Comparison of ENCODE assay signal across 21 cellular contexts in genomic region chr1:159430985-159431384, GRCh38. TPM values are rescaled to one million over a fixed set of nuclear protein-coding genes. Genes with fewer than 3 reads are reported as not detected.
DNase-seq lines count a peak whose midpoint lies in the region; ATAC-seq, FAIRE-seq and TF ChIP-seq lines count a peak whose summit lies in the region.
"Had no signal": no experiment of that assay in that cellular context is flagged by ENCODE, and none has a peak within 500 bp of the region (broad histone marks: within the 10 kb centered on the region; RNA-seq: fewer than 3 reads in every experiment).

No MANE protein-coding gene starts in this region.

- H3K36me3 ChIP-seq in right lobe of liver (no peaks in the 10 kb centered on the region), HepG2 (replicated peaks in 1 of 2; ENCODE audit: control insufficient read depth in 1 of 2, insufficient read depth in 2 of 2, low read length in 2 of 2) (no peaks in the 10 kb centered on the region), small intestine (ENCODE audit: control insufficient read depth in 2 of 2, insufficient read depth in 2 of 2, low read length in 2 of 2) (no peaks in the 10 kb centered on the region)
- H3K36me3 ChIP-seq: BE2C had no signal

- TF ChIP-seq CTCF in right lobe of liver (IDR thresholded peaks at IDR 0.05) (no peak), HepG2 (CRISPR knock-in tag; IDR thresholded peaks at IDR 0.05) (no peak)

- no TSS peak for BruUV-seq in HepG2 (replicated peaks; lab: Mats Ljungman, UMichigan)

- no peaks in the 10 kb centered on the region for H4K20me1 ChIP-seq in HepG2 (ENCODE audit: insufficient read depth, low read length)

- no peak overlapping the region for H3K27ac ChIP-seq in right lobe of liver
- H3K27ac ChIP-seq in HepG2 (ENCODE audit: extremely low read length, insufficient read depth, low read length) = no peak overlapping the region
- H3K27ac ChIP-seq in small intestine (ENCODE audit: low read depth in 1 of 2, low read length in 1 of 2) = no peak overlapping the region
- H3K27ac ChIP-seq: C4-2B, GM23248 had no signal

- H3K4me1 ChIP-seq in right lobe of liver = no peaks in the 10 kb centered on the region
- H3K4me1 ChIP-seq in HepG2 (ENCODE audit: insufficient read depth, low read length) = no peaks in the 10 kb centered on the region
- no peaks in the 10 kb centered on the region for H3K4me1 ChIP-seq in small intestine (ENCODE audit: control insufficient read depth in 2 of 2, insufficient read depth in 1 of 2, low read depth in 1 of 2, low read length in 1 of 2)
- H3K4me1 ChIP-seq: BE2C had no signal

- POLR2A ChIA-PET in HepG2 (lab: Yijun Ruan, JAX) = no interaction called here

- WGBS in right lobe of liver (ENCODE audit: insufficient coverage, low coverage, low lambda C conversion rate, missing lambda C conversion rate) = 72% methylated on average over 6 of the region's 6 CpGs
- 38% methylated on average over 6 of the region's 6 CpGs for WGBS in HepG2 (ENCODE audit: low lambda C conversion rate)
- WGBS in small intestine, 3 donors = 83 to 93% (median 83%) methylated on average over 6 of the region's 6 CpGs

- in situ Hi-C loops in HepG2 (cut with HindIII; ENCODE audit: extremely low pct_ligation_motif_present, low pct_unique_long_range_greater_than_20kb) = no loop called here

- H3K27me3 ChIP-seq in right lobe of liver = no peaks in the 10 kb centered on the region
- H3K27me3 ChIP-seq in HepG2 (ENCODE audit: control insufficient read depth in 1 of 2, insufficient read depth in 2 of 2, low read length in 2 of 2) = no peaks in the 10 kb centered on the region; a peak in 1 of 5 replicates
- no peaks in the 10 kb centered on the region for H3K27me3 ChIP-seq in small intestine (ENCODE audit: control insufficient read depth in 2 of 2, insufficient read depth in 2 of 2, low read length in 2 of 2)
- H3K27me3 ChIP-seq: BE2C had no signal

- intact Hi-C loops in right lobe of liver (cut with DNase I) = no loop called here
- intact Hi-C loops in HepG2 (cut with micrococcal nuclease; ENCODE audit: unreplicated experiment) = no loop called here

- no peak overlapping the region for H2AFZ ChIP-seq in HepG2 (ENCODE audit: low read length)
- H2AFZ ChIP-seq: GM23248 had no signal

- H3K9me3 ChIP-seq in right lobe of liver (no peaks in the 10 kb centered on the region), HepG2 (ENCODE audit: low read length) (peaks cover 69% of the 10 kb centered on the region), small intestine (ENCODE audit: control insufficient read depth, low read depth) (no peaks in the 10 kb centered on the region)
- H3K9me3 ChIP-seq: BE2C had no signal

- no peak for TF ChIP-seq RAD21 in HepG2 (CRISPR knock-in tag; IDR thresholded peaks at IDR 0.05)

- no peak for DNase-seq in right lobe of liver
- no peak for DNase-seq in HepG2 (ENCODE audit: low spot score)
- peak; percentile 39 for DNase-seq in globus pallidus (ENCODE audit: low spot score)
- DNase-seq in putamen (ENCODE audit: low spot score) = peak; percentile 3
- no peak for DNase-seq in T1000 (lab: John Stamatoyannopoulos, UW)
- no peak for DNase-seq in NCI-H1048 (lab: John Stamatoyannopoulos, UW)
- no peak for DNase-seq in small intestine
- DNase-seq: BE2C; CD8-positive, alpha-beta T cell; COR-L47; DMS153; DMS79 treated with DMSO at 0.1 percent for 48 hours; EL; GM23248 had no signal

- CTCF ChIA-PET in HepG2 (lab: Yijun Ruan, JAX; ENCODE audit: low intra/inter-chr PET ratio, low total read pairs) = no interaction called here

- TF ChIP-seq EP300 in HepG2 (IDR thresholded peaks at IDR 0.05; ENCODE audit: low read depth in 2 of 2, low read length in 2 of 2) = no peak
- no peak for TF ChIP-seq EP300 in HepG2 (CRISPR knock-in tag; IDR thresholded peaks at IDR 0.05; ENCODE audit: borderline replicate concordance)

- H3K4me2 ChIP-seq in HepG2 (ENCODE audit: low read depth, low read length) = no peak overlapping the region

- TF ChIP-seq POLR2A in right lobe of liver (IDR thresholded peaks at IDR 0.05) (no peak), HepG2 (IDR thresholded peaks at IDR 0.05; ENCODE audit: insufficient read depth in 1 of 2, low read depth in 2 of 2, low read length in 2 of 2) (no peak)

- H3K4me3 ChIP-seq in right lobe of liver = no peak overlapping the region
- no peak overlapping the region for H3K4me3 ChIP-seq in HepG2 (replicated peaks in 1 of 3; ENCODE audit: insufficient read depth in 1 of 3, low read depth in 2 of 3, low read length in 3 of 3)
- no peak overlapping the region for H3K4me3 ChIP-seq in small intestine (ENCODE audit: low read depth in 1 of 2, low read length in 2 of 2)
- H3K4me3 ChIP-seq: GM23248 had no signal

- H3K79me2 ChIP-seq in HepG2 (ENCODE audit: insufficient read depth, low read length) = no peaks in the 10 kb centered on the region

- FAIRE-seq in HepG2 (lab: Jason Lieb, UNC) (no peak), small intestine (lab: Jason Lieb, UNC) (no peak)
- FAIRE-seq: A204.1, D721Med, G401.6, GM12891, H54 had no signal

- ATAC-seq in right lobe of liver (peak in 3 of 4 donors; percentile 28 to 47 (median 33)), HepG2 (no peak)
- ATAC-seq: CD8-positive, alpha-beta T cell had no signal

- H3K9ac ChIP-seq in HepG2 (ENCODE audit: insufficient read depth, low read depth, low read length) = no peak overlapping the region
- H3K9ac ChIP-seq: GM23248 had no signal

TF ChIP-seq in HepG2, 621 proteins besides CTCF, POLR2A, EP300 and RAD21:
- no peak for TF ChIP-seq MAF1 (CRISPR knock-in tag; IDR thresholded peaks at IDR 0.05; ENCODE audit: borderline replicate concordance)
TF ChIP-seq in HepG2: peak in this region for 0.

RNA-seq across cellular contexts. Expression of gene OR10J4, which starts 1.0 kb away (rescaled TPM):
- total RNA-seq in right lobe of liver (not detected), HepG2 (2016; rRNA removed; fragmentation: Illumina TruSeq; extraction: Trizol) (not detected in 2 replicates)
- total RNA-seq in HepG2 (2016; cell fraction: cytosol; rRNA removed; fragmentation: Illumina TruSeq; extraction: Trizol; ENCODE audit: low read depth) = not detected in 2 replicates
- not detected in 2 replicates for total RNA-seq in HepG2 (2016; cell fraction: insoluble cytoplasmic fraction; rRNA removed; fragmentation: Illumina TruSeq; extraction: Trizol)
- not detected in 2 replicates for total RNA-seq in HepG2 (2016; cell fraction: membrane; rRNA removed; fragmentation: Illumina TruSeq; extraction: Trizol)
- not detected in 2 replicates for total RNA-seq in HepG2 (2016; cell fraction: nucleus; rRNA removed; fragmentation: Illumina TruSeq; extraction: Trizol)
- polyA plus RNA-seq in HepG2 (2011; rRNA removed) (not detected in 2 replicates), small intestine (not detected)
- polyA plus RNA-seq in HepG2 (2011; cell fraction: cytosol; rRNA removed) = not detected in 2 replicates
- polyA plus RNA-seq in HepG2 (2011; cell fraction: nucleus; rRNA removed) = not detected in 2 replicates
- not detected in 2 replicates for polyA plus RNA-seq in HepG2 (2012)
- not detected in 2 replicates for polyA plus RNA-seq in HepG2 (2016; cell fraction: cytosol; fragmentation: Illumina TruSeq; extraction: Trizol; ENCODE audit: low read depth)
- polyA plus RNA-seq in HepG2 (2016; cell fraction: insoluble cytoplasmic fraction; fragmentation: Illumina TruSeq; extraction: Trizol; ENCODE audit: low read depth) = not detected in 2 replicates
- not detected in 2 replicates for polyA plus RNA-seq in HepG2 (2016; cell fraction: membrane; fragmentation: Illumina TruSeq; extraction: Trizol; ENCODE audit: low read depth)
- polyA plus RNA-seq in HepG2 (2016; cell fraction: nucleus; fragmentation: Illumina TruSeq; extraction: Trizol; ENCODE audit: insufficient read depth, low read depth) = not detected in 2 replicates
- polyA minus RNA-seq in HepG2 (2011; rRNA and poly(A)+ RNA removed; ENCODE audit: low replicate concordance) = not detected in 2 replicates
- polyA minus RNA-seq in HepG2 (2011; cell fraction: cytosol; rRNA and poly(A)+ RNA removed) = not detected in 2 replicates
- polyA minus RNA-seq in HepG2 (2011; cell fraction: nucleus; rRNA and poly(A)+ RNA removed) = not detected in 2 replicates
- total RNA-seq: CD8-positive, alpha-beta T cell; GM23248; HT1080 had no signal
- polyA plus RNA-seq: GM23248 had no signal

RNA-seq across cellular contexts. Expression of gene OR10J1, which starts 8.5 kb away (rescaled TPM):
- total RNA-seq in right lobe of liver (not detected), HepG2 (2016; rRNA removed; fragmentation: Illumina TruSeq; extraction: Trizol) (not detected in 2 replicates)
- total RNA-seq in HepG2 (2016; cell fraction: cytosol; rRNA removed; fragmentation: Illumina TruSeq; extraction: Trizol; ENCODE audit: low read depth) = not detected in 2 replicates
- not detected in 2 replicates for total RNA-seq in HepG2 (2016; cell fraction: insoluble cytoplasmic fraction; rRNA removed; fragmentation: Illumina TruSeq; extraction: Trizol)
- total RNA-seq in HepG2 (2016; cell fraction: membrane; rRNA removed; fragmentation: Illumina TruSeq; extraction: Trizol) = not detected in 2 replicates
- total RNA-seq in HepG2 (2016; cell fraction: nucleus; rRNA removed; fragmentation: Illumina TruSeq; extraction: Trizol) = not detected in 2 replicates
- polyA plus RNA-seq in HepG2 (2011; rRNA removed) (not detected in 2 replicates), small intestine (not detected)
- polyA plus RNA-seq in HepG2 (2011; cell fraction: cytosol; rRNA removed) = not detected in 2 replicates
- polyA plus RNA-seq in HepG2 (2011; cell fraction: nucleus; rRNA removed) = not detected in 2 replicates
- polyA plus RNA-seq in HepG2 (2012) = not detected in 2 replicates
- polyA plus RNA-seq in HepG2 (2016; cell fraction: cytosol; fragmentation: Illumina TruSeq; extraction: Trizol; ENCODE audit: low read depth) = not detected in 2 replicates
- not detected in 2 replicates for polyA plus RNA-seq in HepG2 (2016; cell fraction: insoluble cytoplasmic fraction; fragmentation: Illumina TruSeq; extraction: Trizol; ENCODE audit: low read depth)
- polyA plus RNA-seq in HepG2 (2016; cell fraction: membrane; fragmentation: Illumina TruSeq; extraction: Trizol; ENCODE audit: low read depth) = not detected in 2 replicates
- not detected in 2 replicates for polyA plus RNA-seq in HepG2 (2016; cell fraction: nucleus; fragmentation: Illumina TruSeq; extraction: Trizol; ENCODE audit: insufficient read depth, low read depth)
- polyA minus RNA-seq in HepG2 (2011; rRNA and poly(A)+ RNA removed; ENCODE audit: low replicate concordance) = not detected in 2 replicates
- polyA minus RNA-seq in HepG2 (2011; cell fraction: cytosol; rRNA and poly(A)+ RNA removed) = not detected in 2 replicates
- polyA minus RNA-seq in HepG2 (2011; cell fraction: nucleus; rRNA and poly(A)+ RNA removed) = not detected in 2 replicates
- total RNA-seq: CD8-positive, alpha-beta T cell; GM23248; HT1080 had no signal
- polyA plus RNA-seq: GM23248 had no signal

Comparison
In these comparisons a context has a peak if more than half of its experiments do, and no peak if none do; other contexts are left out.
1. DNase-seq: peak in globus pallidus (single experiment) and putamen (single experiment); none in right lobe of liver (0 of 3), HepG2 (single experiment), T1000 (single experiment), NCI-H1048 (single experiment) and small intestine (single experiment).